Comparison of ENCODE assay signal across 10 cellular contexts in genomic region chr18:48802543-48803428, GRCh38.
A peak's percentile ranks its signal among the peaks of the same experiment; 100 is the strongest.
DNase-seq lines count a peak whose midpoint lies in the region; ATAC-seq and TF ChIP-seq lines count a peak whose summit lies in the region.
"Had no signal": no experiment of that assay in that cellular context is flagged by ENCODE, and none has a peak within 500 bp of the region (broad histone marks: within the 10 kb centered on the region; RNA-seq: fewer than 3 reads in every experiment).

No MANE protein-coding gene starts in this region.

- H3K4me1 Mint-ChIP-seq in stimulated activated effector memory CD8-positive, alpha-beta T cell treated with anti-CD3 and anti-CD28 coated beads, Interleukin-12 subunit alpha, Interleukin-12 subunit beta, amount 100 ng/mL, for 72 hours = peaks cover 90% of the 10 kb centered on the region

- H3K4me1 ChIP-seq in IMR-90 (ENCODE audit: control insufficient read depth, insufficient read depth, low read length) = peaks cover 12% of the 10 kb centered on the region
- peaks cover 25% of the 10 kb centered on the region for H3K4me1 ChIP-seq in lower lobe of right lung

- no peak overlapping the region for H3K14ac ChIP-seq in IMR-90 (replicated peaks; ENCODE audit: low read depth, low read length)

- no peak for TF ChIP-seq POLR2A in IMR-90 (IDR thresholded peaks at IDR 0.05; ENCODE audit: low read depth, low read length)

- H2AFZ ChIP-seq in IMR-90 (replicated peaks; ENCODE audit: low read length, poor library complexity) = no peak overlapping the region

- H3K36me3 ChIP-seq in IMR-90 (ENCODE audit: control insufficient read depth, insufficient read depth, low read length) (peaks cover 51% of the 10 kb centered on the region), lower lobe of right lung (no peaks in the 10 kb centered on the region)

- H2BK15ac ChIP-seq in IMR-90 (ENCODE audit: low read depth, low read length) = peak overlapping the region; percentile 46; the same call in 1 of the 3 replicates

- H3K27me3 ChIP-seq in IMR-90 (ENCODE audit: control insufficient read depth, insufficient read depth, low read length) (no peaks in the 10 kb centered on the region), lower lobe of right lung (ENCODE audit: low read depth) (no peaks in the 10 kb centered on the region)
- H3K27me3 ChIP-seq: SJSA1 had no signal

- TF ChIP-seq RAD21 in IMR-90 (IDR thresholded peaks at IDR 0.05; ENCODE audit: low read length) = no peak

- no peak overlapping the region for H3K27ac ChIP-seq in IMR-90 (ENCODE audit: insufficient read depth, low read length)
- peak overlapping the region; percentile 81 for H3K27ac ChIP-seq in angular gyrus (ENCODE audit: low read depth, low read length)
- H3K27ac ChIP-seq in lower lobe of right lung = no peak overlapping the region
- H3K27ac ChIP-seq: SJSA1 had no signal

- no peaks in the 10 kb centered on the region for H3K9me3 Mint-ChIP-seq in stimulated activated effector memory CD8-positive, alpha-beta T cell treated with anti-CD3 and anti-CD28 coated beads, Interleukin-12 subunit alpha, Interleukin-12 subunit beta, amount 100 ng/mL, for 72 hours

- POLR2A ChIA-PET in IMR-90 (lab: Charles Lee; ENCODE audit: unreplicated experiment) = no interaction called here

- H3K4me3 ChIP-seq in IMR-90 (ENCODE audit: insufficient read depth, low read depth, low read length) (no peak overlapping the region), lower lobe of right lung (no peak overlapping the region)
- H3K4me3 ChIP-seq: K562, SJSA1 had no signal

- H4K20me1 ChIP-seq in IMR-90 (ENCODE audit: insufficient read depth, low read length) = peaks cover 29% of the 10 kb centered on the region

- H3K9me3 ChIP-seq in IMR-90 (ENCODE audit: control insufficient read depth, insufficient read depth, low read length) = no peaks in the 10 kb centered on the region
- no peaks in the 10 kb centered on the region for H3K9me3 ChIP-seq in lower lobe of right lung
- H3K9me3 ChIP-seq: SJSA1 had no signal

- H2AK5ac ChIP-seq in IMR-90 (ENCODE audit: low read depth, low read length) = peak overlapping the region; percentile 69

- H3K27ac Mint-ChIP-seq in stimulated activated effector memory CD8-positive, alpha-beta T cell treated with anti-CD3 and anti-CD28 coated beads, Interleukin-12 subunit alpha, Interleukin-12 subunit beta, amount 100 ng/mL, for 72 hours = peak overlapping the region; percentile 94

- H2BK20ac ChIP-seq in IMR-90 (ENCODE audit: low read depth, low read length) = no peak overlapping the region

- no peak overlapping the region for H2BK120ac ChIP-seq in IMR-90 (ENCODE audit: low read depth, low read length)

- in situ Hi-C loops in IMR-90 (cut with MboI; ENCODE audit: low sequenced_read_pairs) = no loop called here

- DNase-seq in IMR-90 = no peak
- peak; percentile 32 for DNase-seq in lower lobe of right lung
- DNase-seq in stimulated activated effector memory CD8-positive, alpha-beta T cell treated with anti-CD3 and anti-CD28 coated beads, Interleukin-12 subunit alpha, Interleukin-12 subunit beta, amount 100 ng/mL, for 72 hours (ENCODE audit: low spot score in 2 of 2) = no peak
- DNase-seq in CD1c-positive myeloid dendritic cell (ENCODE audit: extremely low spot score) = no peak
- DNase-seq in RKO (ENCODE audit: low spot score) = no peak

- H3K79me1 ChIP-seq in IMR-90 (ENCODE audit: low read depth in 1 of 2, low read length in 2 of 2) = peaks cover 32 to 90% of the 10 kb centered on the region in 2 experiments; a peak in 3 of 4 replicates

- dilution Hi-C loops in IMR-90 (cut with HindIII; ENCODE audit: low sequenced_read_pairs, unreplicated experiment) = no loop called here

- H4K91ac ChIP-seq in IMR-90 (ENCODE audit: insufficient read depth, low read depth, low read length) = no peak overlapping the region

- 81% methylated on average over 8 of the region's 12 CpGs; no CpG with 5 or more reads in 1 of the 2 experiments for WGBS in IMR-90 (ENCODE audit: extremely low coverage in 2 of 2, insufficient read length in 1 of 2), 2 experiments

- no TSS peak for BruUV-seq in IMR-90 (replicated peaks; lab: Mats Ljungman, UMichigan)

- no peak overlapping the region for H3K56ac ChIP-seq in IMR-90 (ENCODE audit: extremely low read depth, insufficient read depth, low read length)

- intact Hi-C loops in IMR-90 (cut with micrococcal nuclease) (no loop called here), lower lobe of right lung (cut with DNase I) (no loop called here)

- no peak overlapping the region for H3K4me2 ChIP-seq in IMR-90 (ENCODE audit: low read depth, low read length)

- ATAC-seq in IMR-90 (ENCODE audit: low read depth) (no peak), lower lobe of right lung (no peak), HG02981 (IDR thresholded peaks at IDR 0.05; ENCODE audit: unreplicated experiment) (no peak), GM19023 (IDR thresholded peaks at IDR 0.05; ENCODE audit: unreplicated experiment) (no peak)
- ATAC-seq in stimulated activated effector memory CD8-positive, alpha-beta T cell treated with anti-CD3 and anti-CD28 coated beads, Interleukin-12 subunit alpha, Interleukin-12 subunit beta, amount 100 ng/mL, for 72 hours = no peak

- H3K4ac ChIP-seq in IMR-90 (ENCODE audit: low read depth, low read length) = no peak overlapping the region

- TF ChIP-seq CTCF in IMR-90 (conservative IDR thresholded peaks at IDR 0.05; ENCODE audit: low read depth, low read length) (no peak), lower lobe of right lung (IDR thresholded peaks at IDR 0.05) (no peak)

- no peak overlapping the region for H3K23ac ChIP-seq in IMR-90 (ENCODE audit: low read depth, low read length)

- no peak overlapping the region for H4K5ac ChIP-seq in IMR-90 (ENCODE audit: low read depth, low read length)

- H4K8ac ChIP-seq in IMR-90 (ENCODE audit: low read depth in 2 of 2, low read length in 2 of 2) = peak overlapping the region in 1 of 2 experiments; percentile 10; a peak in 1 of 4 replicates

- peak overlapping the region; percentile 25 for H2AK9ac ChIP-seq in IMR-90 (replicated peaks; ENCODE audit: low read depth, low read length, poor library complexity)

- H3K4me3 Mint-ChIP-seq in stimulated activated effector memory CD8-positive, alpha-beta T cell treated with anti-CD3 and anti-CD28 coated beads, Interleukin-12 subunit alpha, Interleukin-12 subunit beta, amount 100 ng/mL, for 72 hours = peak overlapping the region; percentile 57

- CTCF ChIA-PET in IMR-90 (lab: Yijun Ruan, JAX) = no interaction called here

- no peak overlapping the region for H3K9ac ChIP-seq in IMR-90 (ENCODE audit: low read depth, low read length)

- H2BK5ac ChIP-seq in IMR-90 (ENCODE audit: low read depth, low read length, poor library complexity, severe bottlenecking) = no peak overlapping the region

- H3K18ac ChIP-seq in IMR-90 (ENCODE audit: low read depth, low read length) = no peak overlapping the region

- H3K9me1 ChIP-seq in IMR-90 (ENCODE audit: insufficient read depth, low read length) = peaks cover 46% of the 10 kb centered on the region

- no peaks in the 10 kb centered on the region for H3K36me3 Mint-ChIP-seq in stimulated activated effector memory CD8-positive, alpha-beta T cell treated with anti-CD3 and anti-CD28 coated beads, Interleukin-12 subunit alpha, Interleukin-12 subunit beta, amount 100 ng/mL, for 72 hours

TF ChIP-seq in IMR-90, 13 proteins besides CTCF, POLR2A, EP300 and RAD21:
- TF ChIP-seq MAFK (IDR thresholded peaks at IDR 0.05; ENCODE audit: low read depth, low read length) = no peak
- no peak for TF ChIP-seq CEBPB (IDR thresholded peaks at IDR 0.05; ENCODE audit: low read depth, low read length)
- TF ChIP-seq MXI1 (IDR thresholded peaks at IDR 0.05; ENCODE audit: borderline replicate concordance, low read depth, low read length) = no peak
- TF ChIP-seq ELK1 (IDR thresholded peaks at IDR 0.05; ENCODE audit: borderline replicate concordance, low read depth, low read length) = no peak
- no peak for TF ChIP-seq MAZ (IDR thresholded peaks at IDR 0.05; ENCODE audit: borderline replicate concordance, low read depth, low read length)
- TF ChIP-seq FOS (IDR thresholded peaks at IDR 0.05; ENCODE audit: low read depth, low read length) = no peak
- no peak for TF ChIP-seq USF2 (IDR thresholded peaks at IDR 0.05; ENCODE audit: low read depth, low read length)
- no peak for TF ChIP-seq NFE2L2 (IDR thresholded peaks at IDR 0.05; ENCODE audit: low read depth, low read length)
